Comparison of ENCODE assay signal across 21 cellular contexts in genomic region chr4:164866817-164867490, GRCh38. TPM values are rescaled to one million over a fixed set of nuclear protein-coding genes. Genes with fewer than 3 reads are reported as not detected.
A peak's percentile ranks its signal among the peaks of the same experiment; 100 is the strongest.
DNase-seq lines count a peak whose midpoint lies in the region; ATAC-seq and TF ChIP-seq lines count a peak whose summit lies in the region.
"Had no signal": no experiment of that assay in that cellular context is flagged by ENCODE, and none has a peak within 500 bp of the region (broad histone marks: within the 10 kb centered on the region; RNA-seq: fewer than 3 reads in every experiment).

No MANE protein-coding gene starts in this region.

- H3K36me3 ChIP-seq in HAP-1 (replicated peaks): no peaks in the 10 kb centered on the region
- H3K36me3 ChIP-seq in endodermal cell (ENCODE audit: control insufficient read depth, insufficient read depth, low read length): no peaks in the 10 kb centered on the region
- no peaks in the 10 kb centered on the region for H3K36me3 ChIP-seq in left lung
- H3K36me3 ChIP-seq: gastrocnemius medialis, right atrium auricular region, stomach, uterus had no signal

- H3K9ac ChIP-seq in endodermal cell (ENCODE audit: extremely low read depth, low read length, poor library complexity, severe bottlenecking): peak overlapping the region; percentile 4

- H3K27ac Mint-ChIP-seq in endodermal cell: peak overlapping the region; percentile 56
- H3K27ac Mint-ChIP-seq in neural crest cell (ENCODE audit: unreplicated experiment): peak overlapping the region; percentile 90
- H3K27ac Mint-ChIP-seq: mesothelial cell of epicardium had no signal

- intact Hi-C loops in left lung (cut with DNase I) (no loop called here), head of caudate nucleus (cut with DNase I) (no loop called here)

- H3K4me3 ChIP-seq in HAP-1 (no peak overlapping the region), endodermal cell (ENCODE audit: low read length) (no peak overlapping the region), left lung (no peak overlapping the region)
- H3K4me3 ChIP-seq: gastrocnemius medialis, right atrium auricular region, stomach, uterus had no signal

- H3K27me3 Mint-ChIP-seq in endodermal cell (ENCODE audit: insufficient read depth): no peaks in the 10 kb centered on the region
- no peaks in the 10 kb centered on the region for H3K27me3 Mint-ChIP-seq in neural crest cell (ENCODE audit: low read depth)

- H3K27me3 ChIP-seq in HAP-1 (ENCODE audit: low read depth) (no peaks in the 10 kb centered on the region), endodermal cell (ENCODE audit: control insufficient read depth, insufficient read depth, low read length, poor library complexity, severe bottlenecking) (no peaks in the 10 kb centered on the region), left lung (no peaks in the 10 kb centered on the region)
- H3K27me3 ChIP-seq: gastrocnemius medialis, right atrium auricular region, stomach, uterus had no signal

- H3K27ac ChIP-seq in endodermal cell (ENCODE audit: low read depth, low read length): peak overlapping the region; percentile 9
- H3K27ac ChIP-seq in left lung: no peak overlapping the region
- H3K27ac ChIP-seq: gastrocnemius medialis, right atrium auricular region, stomach, uterus had no signal

- H3K4me1 Mint-ChIP-seq in endodermal cell: peaks cover 17% of the 10 kb centered on the region
- peaks cover 15% of the 10 kb centered on the region for H3K4me1 Mint-ChIP-seq in neural crest cell

- peaks cover 20% of the 10 kb centered on the region for H3K4me1 ChIP-seq in HAP-1
- peaks cover 5% of the 10 kb centered on the region for H3K4me1 ChIP-seq in endodermal cell (ENCODE audit: control insufficient read depth, insufficient read depth, low read length)
- no peaks in the 10 kb centered on the region for H3K4me1 ChIP-seq in left lung
- H3K4me1 ChIP-seq: gastrocnemius medialis, right atrium auricular region, stomach, uterus had no signal

- H3K9me3 Mint-ChIP-seq in endodermal cell (peaks cover 8% of the 10 kb centered on the region), neural crest cell (peaks cover 5% of the 10 kb centered on the region)

- TF ChIP-seq CTCF in endodermal cell (conservative IDR thresholded peaks at IDR 0.05) (no peak), neural crest cell (conservative IDR thresholded peaks at IDR 0.05) (no peak), left lung (IDR thresholded peaks at IDR 0.05) (no peak)

- peak overlapping the region; percentile 0 for H3K4me3 Mint-ChIP-seq in endodermal cell
- peak overlapping the region; percentile 4 for H3K4me3 Mint-ChIP-seq in neural crest cell
- H3K4me3 Mint-ChIP-seq: mesothelial cell of epicardium had no signal

- in situ Hi-C loops in HAP-1 (cut with MboI; ENCODE audit: low sequenced_read_pairs): no loop called here

- ATAC-seq in GM18498 (IDR thresholded peaks at IDR 0.05; ENCODE audit: unreplicated experiment): peak; percentile 69
- no peak for ATAC-seq in left lung
- ATAC-seq: gastrocnemius medialis had no signal

- H3K36me3 Mint-ChIP-seq in endodermal cell (ENCODE audit: low read depth) (no peaks in the 10 kb centered on the region), neural crest cell (ENCODE audit: low read depth) (no peaks in the 10 kb centered on the region)
- H3K36me3 Mint-ChIP-seq: mesothelial cell of epicardium had no signal

- DNase-seq in HAP-1 (ENCODE audit: low spot score in 2 of 2): peak; percentile 83 to 99
- DNase-seq in endodermal cell: peak; percentile 80
- DNase-seq in neural crest cell (ENCODE audit: low read depth, low spot score): no peak
- DNase-seq in left lung: no peak
- DNase-seq in head of caudate nucleus: no peak
- no peak for DNase-seq in COLO829 (ENCODE audit: low spot score)
- no peak for DNase-seq in GDM1 (lab: John Stamatoyannopoulos, UW)
- DNase-seq: activated CD4-positive, alpha-beta T cell treated with anti-CD3 and anti-CD28 coated beads for 4 hours; anterior cingulate cortex; COR-L47; gastrocnemius medialis; NCI-H1436; NCI-H2227 treated with DMSO at 0.1 percent for 48 hours; nucleus accumbens; SHP77 treated with DMSO at 0.1 percent for 48 hours; stomach; uterus had no signal

- H3K9me3 ChIP-seq in HAP-1 (no peaks in the 10 kb centered on the region), endodermal cell (ENCODE audit: control insufficient read depth, low read length) (no peaks in the 10 kb centered on the region), left lung (no peaks in the 10 kb centered on the region)
- H3K9me3 ChIP-seq: gastrocnemius medialis, right atrium auricular region, stomach, uterus had no signal

- WGBS in endodermal cell (ENCODE audit: insufficient coverage in 1 of 2, insufficient read length in 1 of 2), 2 experiments: 1 to 7% methylated on average over 3 of the region's 3 CpGs

RNA-seq across cellular contexts. Expression of gene APELA, which starts 10.0 kb away (rescaled TPM):
- total RNA-seq in endodermal cell (10 to 100 TPM in 1 of 2 donors, 1 to 10 TPM in 1; 3.3 to 21.5 TPM), neural crest cell (0.18 and 0.56 TPM in 2 replicates), left lung (under 1 TPM; 0.18 to 0.44 TPM)
- 13.1 TPM for polyA plus RNA-seq in endodermal cell (2013, experiment 1 of 2)
- 9.8 TPM for polyA plus RNA-seq in endodermal cell (2013, experiment 2 of 2)
- total RNA-seq: gastrocnemius medialis, right atrium auricular region had no signal
- polyA plus RNA-seq: AG04450 had no signal

Comparison
In these comparisons a context has a peak if more than half of its experiments do, and no peak if none do; other contexts are left out.
1. DNase-seq: peak in HAP-1 (2 of 2) and endodermal cell (single experiment); none in neural crest cell (single experiment), left lung (0 of 2), head of caudate nucleus (0 of 42), COLO829 (single experiment) and GDM1 (single experiment).